Comparison of ENCODE assay signal across 7 cellular contexts in the genomic region with DNA sequence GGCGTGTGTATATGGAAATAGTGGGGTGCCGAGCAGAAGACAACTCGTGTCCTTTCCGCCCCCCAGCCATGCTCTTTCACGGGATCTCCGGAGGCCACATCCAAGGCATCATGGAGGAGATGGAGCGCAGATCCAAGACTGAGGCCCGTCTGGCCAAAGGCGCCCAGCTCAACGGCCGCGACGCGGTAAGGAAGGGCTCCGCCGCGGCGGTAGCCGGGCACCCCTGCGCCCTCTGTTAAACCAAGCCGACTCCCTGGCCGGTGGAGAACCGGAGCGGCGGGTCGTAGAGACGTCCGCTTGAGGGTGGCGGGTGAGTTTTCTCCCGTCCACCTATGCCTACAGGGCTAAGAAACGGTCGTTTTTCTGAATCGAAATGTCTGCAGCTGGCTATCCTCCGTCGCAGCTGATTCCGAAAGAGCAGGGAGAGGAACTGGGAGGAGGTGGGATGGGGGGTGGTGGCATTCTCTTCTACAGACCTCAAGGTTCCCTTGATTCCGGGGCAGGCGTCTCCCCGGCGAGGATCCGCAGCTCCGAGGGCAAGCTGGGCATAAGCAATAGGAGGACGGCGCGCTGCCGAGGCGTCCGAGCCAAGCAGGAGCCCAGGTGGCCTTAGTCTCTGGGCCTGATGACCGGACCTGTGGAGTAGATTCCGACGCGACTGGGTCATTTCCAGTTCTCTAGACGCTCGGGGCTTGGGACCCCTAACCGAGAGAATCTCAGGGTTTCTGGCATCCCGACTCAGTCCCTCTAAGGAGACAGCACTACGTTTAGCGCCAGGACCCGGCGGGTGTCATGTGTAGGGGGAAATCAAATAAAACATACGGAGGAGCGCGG. TPM values are rescaled to one million over a fixed set of nuclear protein-coding genes. Genes with fewer than 3 reads are reported as not detected.
DNase-seq lines count a peak whose midpoint lies in the region; ATAC-seq and TF ChIP-seq lines count a peak whose summit lies in the region.

No MANE protein-coding gene starts in this region.

- peak overlapping the region; percentile 66 for H2AFZ ChIP-seq in GM23248

- no peaks in the 10 kb centered on the region for H3K9me3 Mint-ChIP-seq in T-helper 2 cell treated with Interferon-gamma antibody and Interleukin-4, amounts not matched to agents 5 μg/mL and 100 μg/mL, for 36 hours

- peak overlapping the region; percentile 87 for H3K4me3 Mint-ChIP-seq in T-helper 2 cell treated with Interferon-gamma antibody and Interleukin-4, amounts not matched to agents 5 μg/mL and 100 μg/mL, for 36 hours

- in situ Hi-C loops in GM23248 (cut with MboI) = loop anchor here (25.0 kb wide), 2 partner anchors 544 to 769 kb away; no protein-coding TSS in a partner anchor

- peak; percentile 56 for DNase-seq in GM23248
- DNase-seq in T-helper 2 cell treated with Interferon-gamma antibody and Interleukin-4, amounts not matched to agents 5 μg/mL and 100 μg/mL, for 36 hours (ENCODE audit: low spot score) = no peak
- no peak for DNase-seq in fibroblast of pulmonary artery (ENCODE audit: low read depth)
- DNase-seq in psoas muscle = no peak
- DNase-seq in AG08395 (ENCODE audit: low spot score) = no peak
- no peak for DNase-seq in 8988T

- peaks cover 52% of the 10 kb centered on the region for H3K4me1 Mint-ChIP-seq in T-helper 2 cell treated with Interferon-gamma antibody and Interleukin-4, amounts not matched to agents 5 μg/mL and 100 μg/mL, for 36 hours (ENCODE audit: low read depth)

- H3K4me2 ChIP-seq in GM23248 (ENCODE audit: unreplicated experiment) = peak overlapping the region; percentile 58

- H3K27me3 Mint-ChIP-seq in T-helper 2 cell treated with Interferon-gamma antibody and Interleukin-4, amounts not matched to agents 5 μg/mL and 100 μg/mL, for 36 hours (ENCODE audit: low read depth) = peaks cover 98% of the 10 kb centered on the region

- H3K36me3 ChIP-seq in GM23248 (ENCODE audit: low read depth) (no peaks in the 10 kb centered on the region), psoas muscle (ENCODE audit: insufficient read depth in 1 of 2, low read depth in 1 of 2) (no peaks in the 10 kb centered on the region)

- intact Hi-C loops in psoas muscle (cut with DNase I) = no loop called here

- H3K79me2 ChIP-seq in GM23248 (ENCODE audit: insufficient read depth) = no peaks in the 10 kb centered on the region

- peaks cover 93% of the 10 kb centered on the region for H3K27me3 ChIP-seq in GM23248 (replicated peaks; ENCODE audit: insufficient read depth)
- H3K27me3 ChIP-seq in psoas muscle (ENCODE audit: insufficient read depth in 3 of 3, low read length in 2 of 3) = peaks cover 0 to 94% (median 68%) of the 10 kb centered on the region in 3 donors

- H3K4me3 ChIP-seq in GM23248 (peak overlapping the region; percentile 41), fibroblast of pulmonary artery (replicated peaks; ENCODE audit: low read depth, low read length) (peak overlapping the region; percentile 46), psoas muscle (peak overlapping the region; percentile 60)

- no peaks in the 10 kb centered on the region for H3F3A ChIP-seq in GM23248 (ENCODE audit: insufficient read depth)

- TF ChIP-seq CTCF in fibroblast of pulmonary artery (IDR thresholded peaks at IDR 0.05; ENCODE audit: low read length, missing control alignments) (no peak), psoas muscle (IDR thresholded peaks at IDR 0.05) (no peak)

- no peaks in the 10 kb centered on the region for H3K9me2 ChIP-seq in GM23248 (ENCODE audit: insufficient read depth)

- WGBS in GM23248 (ENCODE audit: low coverage in 1 of 2, low lambda C conversion rate in 2 of 2, missing lambda C conversion rate in 2 of 2), 2 experiments = 4% methylated on average over 55 to 62 of the region's 63 CpGs
- 1 to 2% (median 2%) methylated on average over 63 of the region's 63 CpGs for WGBS in psoas muscle, 3 donors

- peak in 3 of 4 donors; percentile 23 to 44 (median 38) for ATAC-seq in psoas muscle
- ATAC-seq in GM19463 (IDR thresholded peaks at IDR 0.05; ENCODE audit: unreplicated experiment) = no peak

- no peak overlapping the region for H3K9ac ChIP-seq in GM23248

- H3K9me3 ChIP-seq in GM23248 (ENCODE audit: low read depth) (no peaks in the 10 kb centered on the region), psoas muscle (no peaks in the 10 kb centered on the region)

- H4K20me1 ChIP-seq in GM23248 (ENCODE audit: insufficient read depth) = no peaks in the 10 kb centered on the region

- H3K27ac ChIP-seq in GM23248 = no peak overlapping the region
- no peak overlapping the region for H3K27ac ChIP-seq in psoas muscle

- 0 out of 2 replicates have a peak, but pooled peaks cover 4% of the 10 kb centered on the region for H3K4me1 ChIP-seq in GM23248 (ENCODE audit: insufficient read depth)
- H3K4me1 ChIP-seq in psoas muscle = peaks cover 34% of the 10 kb centered on the region

- peak overlapping the region; percentile 21 for H3K27ac Mint-ChIP-seq in T-helper 2 cell treated with Interferon-gamma antibody and Interleukin-4, amounts not matched to agents 5 μg/mL and 100 μg/mL, for 36 hours

- H3K36me3 Mint-ChIP-seq in T-helper 2 cell treated with Interferon-gamma antibody and Interleukin-4, amounts not matched to agents 5 μg/mL and 100 μg/mL, for 36 hours (ENCODE audit: low read depth) = no peaks in the 10 kb centered on the region

RNA-seq across cellular contexts. Expression of a gene that starts 0.9 kb away (rescaled TPM):
- total RNA-seq in GM23248 (2014; rRNA removed; shearing (Covaris generic)) = 0.13 and 0.43 TPM in 2 replicates
- 1.3 and 1.5 TPM in 2 replicates for polyA plus RNA-seq in GM23248 (2016; fragmentation: Nextera tagmentation; extraction: Ambion mirVana)
- total RNA-seq in psoas muscle = under 1 TPM; 0.09 to 0.27 (median 0.13) TPM
- polyA plus RNA-seq in psoas muscle = under 1 TPM in 2 of 3 donors, not detected in 1; 0.04 TPM

RNA-seq across cellular contexts. Expression of a gene that starts 15.6 kb away (rescaled TPM):
- total RNA-seq in GM23248 (2014; rRNA removed; shearing (Covaris generic)) = 17.3 and 90.2 TPM in 2 replicates
- 39.8 and 41.9 TPM in 2 replicates for polyA plus RNA-seq in GM23248 (2016; fragmentation: Nextera tagmentation; extraction: Ambion mirVana)
- 1 to 10 TPM in 3 of 4 donors, under 1 TPM in 1; 0.84 to 3.9 (median 1.8) TPM for total RNA-seq in psoas muscle
- polyA plus RNA-seq in psoas muscle = 1 to 10 TPM; 2.0 to 4.3 (median 2.5) TPM
